In genomic region chr12:104143002-104143401, GRCh38 we compare ENCODE assay signal across 28 cellular contexts.
"Had no signal": no experiment of that assay in that cellular context is flagged by ENCODE, and none has a peak within 500 bp of the region (broad histone marks: within the 10 kb centered on the region; RNA-seq: fewer than 3 reads in every experiment).

No MANE protein-coding gene starts in this region.

- ATAC-seq: stimulated activated effector memory CD8-positive, alpha-beta T cell treated with anti-CD3 and anti-CD28 coated beads, Interleukin-12 subunit alpha, Interleukin-12 subunit beta, amount 100 ng/mL, for 72 hours; stimulated activated memory B cell treated with anti-CD40 and anti-IgM and Interleukin-4, amounts not matched to agents 10 μg/mL and 1 μg/mL and 100 μg/mL, for 72 hours; stimulated activated naive B cell treated with anti-CD40 and anti-IgM and Interleukin-4, amounts not matched to agents 10 μg/mL and 1 μg/mL and 100 μg/mL, for 72 hours; stimulated activated naive CD8-positive, alpha-beta T cell treated with anti-CD3 and anti-CD28 coated beads, Interleukin-15, amount 100 ng/mL, for 72 hours; stimulated activated naive CD8-positive, alpha-beta T cell treated with anti-CD3 and anti-CD28 coated beads, Interleukin-15, Interleukin-2, amounts not matched to agents 100 U/mL and 50 U/mL, for 24 hours; upper lobe of right lung had no signal

- H3K27ac ChIP-seq: stomach, suprapubic skin, testis, thoracic aorta, thyroid gland, tibial artery, tibial nerve, transverse colon, upper lobe of left lung, upper lobe of right lung, uterus, vagina had no signal

- H3K27ac Mint-ChIP-seq: stimulated activated effector memory CD8-positive, alpha-beta T cell treated with anti-CD3 and anti-CD28 coated beads, Interleukin-12 subunit alpha, Interleukin-12 subunit beta, amount 100 ng/mL, for 72 hours; stimulated activated memory B cell treated with anti-CD40 and anti-IgM and Interleukin-4, amounts not matched to agents 10 μg/mL and 1 μg/mL and 100 μg/mL, for 72 hours; stimulated activated naive B cell treated with anti-CD40 and anti-IgM and Interleukin-4, amounts not matched to agents 10 μg/mL and 1 μg/mL and 100 μg/mL, for 72 hours; stimulated activated naive CD8-positive, alpha-beta T cell treated with anti-CD3 and anti-CD28 coated beads, Interleukin-15, amount 100 ng/mL, for 72 hours; stimulated activated naive CD8-positive, alpha-beta T cell treated with anti-CD3 and anti-CD28 coated beads, Interleukin-15, Interleukin-2, amounts not matched to agents 100 ng/mL and 50 ng/mL, for 24 hours; type B pancreatic cell had no signal

- H3K36me3 Mint-ChIP-seq: stimulated activated effector memory CD8-positive, alpha-beta T cell treated with anti-CD3 and anti-CD28 coated beads, Interleukin-12 subunit alpha, Interleukin-12 subunit beta, amount 100 ng/mL, for 72 hours; stimulated activated memory B cell treated with anti-CD40 and anti-IgM and Interleukin-4, amounts not matched to agents 10 μg/mL and 1 μg/mL and 100 μg/mL, for 72 hours; type B pancreatic cell had no signal

- DNase-seq: stimulated activated CD4-positive, alpha-beta T cell treated with anti-CD3 and anti-CD28 coated beads, Interleukin-2, amount 100 ng/mL, for 48 hours; stimulated activated CD4-positive, alpha-beta T cell treated with anti-CD3 and anti-CD28 coated beads, Interleukin-4, amount 100 ng/mL, for 1 hour; stimulated activated CD4-positive, alpha-beta T cell treated with anti-CD3 and anti-CD28 coated beads, Interleukin-4, amount 100 ng/mL, for 24 hours; stimulated activated CD4-positive, alpha-beta T cell treated with anti-CD3 and anti-CD28 coated beads, Interleukin-4, amount 100 ng/mL, for 4 hours; stimulated activated CD8-positive, alpha-beta memory T cell treated with anti-CD3 and anti-CD28 coated beads, Interleukin-4, amount 100 ng/mL, for 48 hours; stimulated activated naive B cell treated with anti-CD40 and anti-IgM and Interleukin-4, amounts not matched to agents 10 μg/mL and 1 μg/mL and 100 μg/mL, for 72 hours; stimulated activated naive CD4-positive, alpha-beta T cell; stimulated activated naive CD4-positive, alpha-beta T cell treated with Interleukin-2 at 50 U/mL for 16 hours; stimulated activated naive CD8-positive, alpha-beta T cell treated with anti-CD3 and anti-CD28 coated beads, Interleukin-15, amount 100 ng/mL, for 72 hours; stimulated activated naive CD8-positive, alpha-beta T cell treated with anti-CD3 and anti-CD28 coated beads, Interleukin-15, Interleukin-2, amounts not matched to agents 100 U/mL and 50 U/mL, for 24 hours; stomach; substantia nigra; testis; thyroid gland; tibial artery; transverse colon; upper lobe of left lung; upper lobe of right lung; uterus had no signal

- H3K9me3 Mint-ChIP-seq: type B pancreatic cell had no signal

- H3K4me1 Mint-ChIP-seq: stimulated activated effector memory CD8-positive, alpha-beta T cell treated with anti-CD3 and anti-CD28 coated beads, Interleukin-12 subunit alpha, Interleukin-12 subunit beta, amount 100 ng/mL, for 72 hours; stimulated activated memory B cell treated with anti-CD40 and anti-IgM and Interleukin-4, amounts not matched to agents 10 μg/mL and 1 μg/mL and 100 μg/mL, for 72 hours; stimulated activated naive B cell treated with anti-CD40 and anti-IgM and Interleukin-4, amounts not matched to agents 10 μg/mL and 1 μg/mL and 100 μg/mL, for 72 hours; stimulated activated naive CD8-positive, alpha-beta T cell treated with anti-CD3 and anti-CD28 coated beads, Interleukin-15, amount 100 ng/mL, for 72 hours had no signal

- H3K4me3 Mint-ChIP-seq: stimulated activated effector memory CD8-positive, alpha-beta T cell treated with anti-CD3 and anti-CD28 coated beads, Interleukin-12 subunit alpha, Interleukin-12 subunit beta, amount 100 ng/mL, for 72 hours; stimulated activated memory B cell treated with anti-CD40 and anti-IgM and Interleukin-4, amounts not matched to agents 10 μg/mL and 1 μg/mL and 100 μg/mL, for 72 hours; stimulated activated naive B cell treated with anti-CD40 and anti-IgM and Interleukin-4, amounts not matched to agents 10 μg/mL and 1 μg/mL and 100 μg/mL, for 72 hours; stimulated activated naive CD8-positive, alpha-beta T cell treated with anti-CD3 and anti-CD28 coated beads, Interleukin-15, amount 100 ng/mL, for 72 hours; stimulated activated naive CD8-positive, alpha-beta T cell treated with anti-CD3 and anti-CD28 coated beads, Interleukin-15, Interleukin-2, amounts not matched to agents 100 ng/mL and 50 ng/mL, for 24 hours; type B pancreatic cell had no signal

- H3K9me3 ChIP-seq: stomach, suprapubic skin, testis, thoracic aorta, thyroid gland, tibial artery, tibial nerve, transverse colon, upper lobe of left lung, upper lobe of right lung, uterus, vagina had no signal

- H3K4me3 ChIP-seq: stomach, suprapubic skin, testis, thoracic aorta, thyroid gland, tibial artery, tibial nerve, transverse colon, upper lobe of left lung, upper lobe of right lung, uterus, vagina had no signal

- FAIRE-seq: urothelium cell line had no signal

- H3K36me3 ChIP-seq: stomach, suprapubic skin, thoracic aorta, thyroid gland, tibial artery, tibial nerve, transverse colon, upper lobe of left lung, upper lobe of right lung, uterus, vagina had no signal

- H3K27me3 ChIP-seq: stomach, suprapubic skin, testis, thyroid gland, tibial artery, tibial nerve, transverse colon, upper lobe of left lung, upper lobe of right lung, uterus, vagina had no signal

- H3K4me1 ChIP-seq: upper lobe of right lung, uterus had no signal
